In genomic region chr10:121485443-121486139, GRCh38 we compare ENCODE assay signal across 15 cellular contexts.
"Had no signal": no experiment of that assay in that cellular context is flagged by ENCODE, and none has a peak within 500 bp of the region (broad histone marks: within the 10 kb centered on the region; RNA-seq: fewer than 3 reads in every experiment).

No MANE protein-coding gene starts in this region.

- H3K36me3 ChIP-seq: colonic mucosa had no signal

- H3K9me3 ChIP-seq: colonic mucosa, lower lobe of right lung, thyroid gland had no signal

- H3K4me1 Mint-ChIP-seq: activated CD4-positive, alpha-beta memory T cell treated with anti-CD3 and anti-CD28 coated beads, Interleukin-2, amount 10 ng/mL, durations not matched to agents 7 days and 5 days; activated CD4-positive, alpha-beta T cell treated with anti-CD3 and anti-CD28 coated beads for 36 hours; naive B cell; T-helper 17 cell had no signal

- H3K9me3 Mint-ChIP-seq: activated T-cell treated with anti-CD3 and anti-CD28 coated beads, Interleukin-2, amount 50 U/mL, for 4 hours had no signal

- H3K4me3 ChIP-seq: colonic mucosa, lower lobe of right lung, smooth muscle cell, thyroid gland had no signal

- H3K27me3 ChIP-seq: colonic mucosa, foreskin keratinocyte, thyroid gland had no signal

- H3K27me3 Mint-ChIP-seq: activated CD4-positive, alpha-beta memory T cell treated with anti-CD3 and anti-CD28 coated beads, Interleukin-2, amount 10 ng/mL, durations not matched to agents 7 days and 5 days; activated CD4-positive, alpha-beta T cell treated with anti-CD3 and anti-CD28 coated beads for 36 hours; naive B cell; stimulated activated naive CD8-positive, alpha-beta T cell treated with anti-CD3 and anti-CD28 coated beads, Interleukin-15, Interleukin-2, amounts not matched to agents 100 ng/mL and 50 ng/mL, for 24 hours; T-helper 17 cell had no signal

- H3K4me3 Mint-ChIP-seq: activated CD4-positive, alpha-beta memory T cell treated with anti-CD3 and anti-CD28 coated beads, Interleukin-2, amount 10 ng/mL, durations not matched to agents 7 days and 5 days; activated CD4-positive, alpha-beta T cell treated with anti-CD3 and anti-CD28 coated beads for 36 hours; activated T-cell treated with anti-CD3 and anti-CD28 coated beads, Interleukin-2, amount 50 U/mL, for 4 hours; naive B cell; stimulated activated naive CD8-positive, alpha-beta T cell treated with anti-CD3 and anti-CD28 coated beads, Interleukin-15, Interleukin-2, amounts not matched to agents 100 ng/mL and 50 ng/mL, for 24 hours; T-helper 17 cell had no signal

- H3K27ac ChIP-seq: colonic mucosa, foreskin keratinocyte, lower lobe of right lung, thyroid gland, WERI-Rb-1 had no signal

- H3K4me2 ChIP-seq: smooth muscle cell had no signal

- ATAC-seq: activated CD4-positive, alpha-beta T cell treated with anti-CD3 and anti-CD28 coated beads for 36 hours; activated T-cell treated with anti-CD3 and anti-CD28 coated beads, Interleukin-2, amount 50 U/mL, for 4 hours; foreskin keratinocyte; lower lobe of right lung; right cardiac atrium; T-helper 17 cell had no signal

- DNase-seq: activated CD4-positive, alpha-beta memory T cell treated with anti-CD3 and anti-CD28 coated beads, Interleukin-2, amount 10 ng/mL, durations not matched to agents 7 days and 5 days; activated CD4-positive, alpha-beta T cell treated with anti-CD3 and anti-CD28 coated beads for 36 hours; activated effector memory CD4-positive, alpha-beta T cell treated with Interleukin-2 at 50 U/mL for 16 hours; activated naive CD4-positive, alpha-beta T cell treated with anti-CD3 and anti-CD28 coated beads, Interleukin-2, amount 50 U/mL, for 16 hours; activated T-cell treated with anti-CD3 and anti-CD28 coated beads, Interleukin-2, amount 50 U/mL, for 4 hours; colonic mucosa; foreskin keratinocyte; lower lobe of right lung; naive B cell; right cardiac atrium; T-helper 17 cell; thyroid gland; WERI-Rb-1 had no signal

- H3K36me3 Mint-ChIP-seq: naive B cell had no signal

- H3K27ac Mint-ChIP-seq: activated CD4-positive, alpha-beta memory T cell treated with anti-CD3 and anti-CD28 coated beads, Interleukin-2, amount 10 ng/mL, durations not matched to agents 7 days and 5 days; activated CD4-positive, alpha-beta T cell treated with anti-CD3 and anti-CD28 coated beads for 36 hours; naive B cell; stimulated activated naive CD8-positive, alpha-beta T cell treated with anti-CD3 and anti-CD28 coated beads, Interleukin-15, Interleukin-2, amounts not matched to agents 100 ng/mL and 50 ng/mL, for 24 hours; T-helper 17 cell had no signal

- H3K4me1 ChIP-seq: colonic mucosa, foreskin keratinocyte, lower lobe of right lung, thyroid gland had no signal
